Comparison of ENCODE assay signal across 17 cellular contexts in the genomic region with DNA sequence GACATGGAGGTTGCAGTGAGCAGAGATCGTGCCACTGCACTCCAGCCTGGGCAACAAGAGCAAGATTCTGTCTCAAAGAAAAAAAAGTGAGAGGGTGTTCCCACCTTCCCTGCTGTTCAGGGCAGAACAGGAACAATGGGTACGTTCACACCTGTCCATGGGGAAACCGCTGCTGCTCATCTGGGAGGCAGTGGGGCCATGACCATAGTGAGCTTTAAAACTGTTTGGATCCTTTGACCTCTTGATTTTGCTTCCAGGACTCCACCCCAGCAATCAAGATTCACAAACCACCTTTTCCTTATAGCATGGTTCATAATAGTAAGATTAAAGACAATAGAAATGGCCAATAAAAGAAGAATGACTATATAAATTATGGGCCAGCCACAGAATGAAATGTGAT.
DNase-seq lines count a peak whose midpoint lies in the region; TF ChIP-seq lines count a peak whose summit lies in the region.
"Had no signal": no experiment of that assay in that cellular context is flagged by ENCODE, and none has a peak within 500 bp of the region (broad histone marks: within the 10 kb centered on the region; RNA-seq: fewer than 3 reads in every experiment).

No MANE protein-coding gene starts in this region.

- no peak overlapping the region for H3K4me3 Mint-ChIP-seq in T-helper 1 cell treated with Interleukin-12 subunit alpha and Interleukin-12 subunit beta and Interleukin-4 antibody, amounts not matched to agents 30 μg/mL and 1 μg/mL, for 36 hours
- H3K4me3 Mint-ChIP-seq in immature natural killer cell = peak overlapping the region in 3 of 5 donors; percentile 5 to 35 (median 9)
- H3K4me3 Mint-ChIP-seq: CD14-positive monocyte had no signal

- DNase-seq in T-helper 1 cell = no peak
- no peak for DNase-seq in immature natural killer cell
- DNase-seq in osteoblast (ENCODE audit: insufficient read length, low spot score, missing footprints) = peak; percentile 32
- DNase-seq in NCI-H2081 (lab: John Stamatoyannopoulos, UW) = no peak
- DNase-seq in occipital lobe (lab: John Stamatoyannopoulos, UW) = no peak
- no peak for DNase-seq in middle frontal gyrus (ENCODE audit: extremely low spot score, low spot score)
- DNase-seq: Calu3; NCI-H1092 treated with DMSO at 0.1 percent for 48 hours; NCI-H146; NCI-H2029 treated with DMSO at 0.1 percent for 48 hours; NCI-H2171 treated with DMSO at 0.1 percent for 48 hours; NCI-H446; NK-92 treated with Interleukin-12 subunit alpha and Interleukin-12 subunit beta, amount 100 ng/mL, for 24 hours had no signal

- H3K36me3 ChIP-seq in KOPT-K1 (ENCODE audit: insufficient read depth, low read length) (no peaks in the 10 kb centered on the region), osteoblast (ENCODE audit: insufficient read depth, low read length) (no peaks in the 10 kb centered on the region)

- H3K27ac Mint-ChIP-seq in T-helper 1 cell treated with Interleukin-12 subunit alpha and Interleukin-12 subunit beta and Interleukin-4 antibody, amounts not matched to agents 30 μg/mL and 1 μg/mL, for 36 hours = peak overlapping the region; percentile 18
- H3K27ac Mint-ChIP-seq in immature natural killer cell = peak overlapping the region; percentile 70 to 100 (median 90)

- H4K20me1 ChIP-seq in osteoblast (ENCODE audit: insufficient read depth, low read length) = no peaks in the 10 kb centered on the region

- no peak overlapping the region for H3K4me2 ChIP-seq in osteoblast (ENCODE audit: insufficient read depth, low read length)

- no peaks in the 10 kb centered on the region for H3K79me2 ChIP-seq in osteoblast (ENCODE audit: insufficient read depth, low read length)

- peaks cover 75% of the 10 kb centered on the region for H3K4me1 Mint-ChIP-seq in T-helper 1 cell treated with Interleukin-12 subunit alpha and Interleukin-12 subunit beta and Interleukin-4 antibody, amounts not matched to agents 30 μg/mL and 1 μg/mL, for 36 hours (ENCODE audit: low read depth)
- H3K4me1 Mint-ChIP-seq in immature natural killer cell = peaks cover 80 to 86% of the 10 kb centered on the region in 2 donors

- H3K4me1 ChIP-seq in osteoblast (ENCODE audit: insufficient read depth, low read length) = peaks cover 50% of the 10 kb centered on the region

- TF ChIP-seq CTCF in osteoblast (IDR thresholded peaks at IDR 0.05; ENCODE audit: extremely low read depth, low read depth, low read length) = no peak

- no peaks in the 10 kb centered on the region for H3K27me3 ChIP-seq in osteoblast (ENCODE audit: insufficient read depth, low read length)

- H3K9me3 Mint-ChIP-seq in T-helper 1 cell treated with Interleukin-12 subunit alpha and Interleukin-12 subunit beta and Interleukin-4 antibody, amounts not matched to agents 30 μg/mL and 1 μg/mL, for 36 hours = peaks cover 12% of the 10 kb centered on the region
- peaks cover 0 to 1% (median 0%) of the 10 kb centered on the region in 6 donors for H3K9me3 Mint-ChIP-seq in immature natural killer cell

- H3K27ac ChIP-seq in KOPT-K1 (ENCODE audit: low read depth, low read length, poor library complexity, severe bottlenecking) (peak overlapping the region; percentile 100), osteoblast (ENCODE audit: low read depth, low read length) (no peak overlapping the region)
- H3K27ac ChIP-seq: 22Rv1 had no signal

- no peaks in the 10 kb centered on the region for H3K27me3 Mint-ChIP-seq in T-helper 1 cell treated with Interleukin-12 subunit alpha and Interleukin-12 subunit beta and Interleukin-4 antibody, amounts not matched to agents 30 μg/mL and 1 μg/mL, for 36 hours (ENCODE audit: low read depth)
- H3K27me3 Mint-ChIP-seq in immature natural killer cell (ENCODE audit: low read depth in 3 of 3) = peaks cover 19 to 35% (median 28%) of the 10 kb centered on the region in 3 donors

- no peak overlapping the region for H2AFZ ChIP-seq in osteoblast (ENCODE audit: low read length)

- H3K9me3 ChIP-seq in KOPT-K1 (ENCODE audit: insufficient read depth, low read length, poor library complexity, severe bottlenecking) (peaks cover 10% of the 10 kb centered on the region), osteoblast (ENCODE audit: low read depth, low read length) (no peaks in the 10 kb centered on the region)

- no peak overlapping the region for H3K4me3 ChIP-seq in osteoblast (ENCODE audit: insufficient read depth, low read length)

- H3K36me3 Mint-ChIP-seq in T-helper 1 cell treated with Interleukin-12 subunit alpha and Interleukin-12 subunit beta and Interleukin-4 antibody, amounts not matched to agents 30 μg/mL and 1 μg/mL, for 36 hours (ENCODE audit: low read depth) = peaks cover 24% of the 10 kb centered on the region
- peaks cover 3 to 9% (median 7%) of the 10 kb centered on the region in 3 donors for H3K36me3 Mint-ChIP-seq in immature natural killer cell
